1 cellular context compared by ENCODE assay signal in genomic region chr20:41009960-41010359, GRCh38.
A peak's percentile ranks its signal among the peaks of the same experiment; 100 is the strongest.
TF ChIP-seq lines count a peak whose summit lies in the region.

No MANE protein-coding gene starts in this region.

TF ChIP-seq in K562, 482 proteins besides CTCF, POLR2A, EP300 and RAD21:
- TF ChIP-seq ARID1B (IDR thresholded peaks at IDR 0.05) (peak; percentile 72), ZC3H11A (IDR thresholded peaks at IDR 0.05; ENCODE audit: low read depth, low read length) (no peak), PTTG1 (tag; IDR thresholded peaks at IDR 0.05; ENCODE audit: low read depth) (no peak), ARID3A (IDR thresholded peaks at IDR 0.05; ENCODE audit: borderline replicate concordance, low read depth, low read length) (no peak), ZNF717 (CRISPR knock-in tag; IDR thresholded peaks at IDR 0.05) (no peak), ZNF444 (CRISPR knock-in tag; IDR thresholded peaks at IDR 0.05) (no peak), ZFP1 (CRISPR knock-in tag; IDR thresholded peaks at IDR 0.05) (no peak), CBFA2T3 (IDR thresholded peaks at IDR 0.05) (peak; percentile 64), ZNF589 (CRISPR knock-in tag; IDR thresholded peaks at IDR 0.05; ENCODE audit: low read depth) (no peak), GABPB1 (CRISPR knock-in tag; IDR thresholded peaks at IDR 0.05) (no peak), ELF1 (tag; IDR thresholded peaks at IDR 0.05) (no peak), EWSR1 (IDR thresholded peaks at IDR 0.05; ENCODE audit: borderline replicate concordance, low read depth, partially characterized antibody) (no peak), ZNF347 (CRISPR knock-in tag; IDR thresholded peaks at IDR 0.05; ENCODE audit: low read depth) (no peak), ZNF780A (CRISPR knock-in tag; IDR thresholded peaks at IDR 0.05) (no peak), HNRNPL (IDR thresholded peaks at IDR 0.05; ENCODE audit: low read depth, low read length) (no peak), ARHGAP35 (IDR thresholded peaks at IDR 0.05; ENCODE audit: partially characterized antibody) (no peak), NCOA6 (IDR thresholded peaks at IDR 0.05) (no peak), POLR2H (tag; IDR thresholded peaks at IDR 0.05; ENCODE audit: low read depth) (no peak), BRCA1 (IDR thresholded peaks at IDR 0.05) (no peak), BRCA1 (CRISPR knock-in tag; IDR thresholded peaks at IDR 0.05) (no peak), TCF3 (CRISPR knock-in tag; IDR thresholded peaks at IDR 0.05) (peak; percentile 32; the same call in 1 of the 2 replicates), GTF2B (IDR thresholded peaks at IDR 0.05; ENCODE audit: extremely low read depth, insufficient read length) (no peak), MAFK (IDR thresholded peaks at IDR 0.05; ENCODE audit: low read length) (no peak), CBFA2T2 (conservative IDR thresholded peaks at IDR 0.05) (peak; percentile 23; the same call in 1 of the 2 replicates), CSDE1 (IDR thresholded peaks at IDR 0.05) (no peak), HCFC1 (IDR thresholded peaks at IDR 0.05; ENCODE audit: low read depth, low read length) (no peak), LEF1 (IDR thresholded peaks at IDR 0.05) (no peak), RUNX1 (IDR thresholded peaks at IDR 0.05; ENCODE audit: low read depth) (no peak), PHB (CRISPR knock-in tag; IDR thresholded peaks at IDR 0.05) (no peak), DPF2 (IDR thresholded peaks at IDR 0.05) (0 out of 2 replicates have a peak, but pooled peaks have one; percentile 25)
- TF ChIP-seq, protein P1, sequence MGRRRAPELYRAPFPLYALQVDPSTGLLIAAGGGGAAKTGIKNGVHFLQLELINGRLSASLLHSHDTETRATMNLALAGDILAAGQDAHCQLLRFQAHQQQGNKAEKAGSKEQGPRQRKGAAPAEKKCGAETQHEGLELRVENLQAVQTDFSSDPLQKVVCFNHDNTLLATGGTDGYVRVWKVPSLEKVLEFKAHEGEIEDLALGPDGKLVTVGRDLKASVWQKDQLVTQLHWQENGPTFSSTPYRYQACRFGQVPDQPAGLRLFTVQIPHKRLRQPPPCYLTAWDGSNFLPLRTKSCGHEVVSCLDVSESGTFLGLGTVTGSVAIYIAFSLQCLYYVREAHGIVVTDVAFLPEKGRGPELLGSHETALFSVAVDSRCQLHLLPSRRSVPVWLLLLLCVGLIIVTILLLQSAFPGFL (CRISPR knock-in tag; IDR thresholded peaks at IDR 0.05): no peak
- TF ChIP-seq, protein P2, sequence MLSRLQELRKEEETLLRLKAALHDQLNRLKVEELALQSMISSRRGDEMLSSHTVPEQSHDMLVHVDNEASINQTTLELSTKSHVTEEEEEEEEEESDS (CRISPR knock-in tag; IDR thresholded peaks at IDR 0.05): no peak
- TF ChIP-seq, protein P3, sequence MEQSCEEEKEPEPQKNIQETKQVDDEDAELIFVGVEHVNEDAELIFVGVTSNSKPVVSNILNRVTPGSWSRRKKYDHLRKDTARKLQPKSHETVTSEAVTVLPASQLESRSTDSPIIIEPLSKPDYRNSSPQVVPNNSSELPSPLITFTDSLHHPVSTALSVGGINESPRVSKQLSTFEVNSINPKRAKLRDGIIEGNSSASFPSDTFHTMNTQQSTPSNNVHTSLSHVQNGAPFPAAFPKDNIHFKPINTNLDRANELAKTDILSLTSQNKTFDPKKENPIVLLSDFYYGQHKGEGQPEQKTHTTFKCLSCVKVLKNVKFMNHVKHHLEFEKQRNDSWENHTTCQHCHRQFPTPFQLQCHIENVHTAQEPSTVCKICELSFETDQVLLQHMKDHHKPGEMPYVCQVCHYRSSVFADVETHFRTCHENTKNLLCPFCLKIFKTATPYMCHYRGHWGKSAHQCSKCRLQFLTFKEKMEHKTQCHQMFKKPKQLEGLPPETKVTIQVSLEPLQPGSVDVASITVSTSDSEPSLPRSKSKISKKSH (CRISPR knock-in tag; IDR thresholded peaks at IDR 0.05): no peak
